ENCODE assay signal across 10 cellular contexts in the genomic region with DNA sequence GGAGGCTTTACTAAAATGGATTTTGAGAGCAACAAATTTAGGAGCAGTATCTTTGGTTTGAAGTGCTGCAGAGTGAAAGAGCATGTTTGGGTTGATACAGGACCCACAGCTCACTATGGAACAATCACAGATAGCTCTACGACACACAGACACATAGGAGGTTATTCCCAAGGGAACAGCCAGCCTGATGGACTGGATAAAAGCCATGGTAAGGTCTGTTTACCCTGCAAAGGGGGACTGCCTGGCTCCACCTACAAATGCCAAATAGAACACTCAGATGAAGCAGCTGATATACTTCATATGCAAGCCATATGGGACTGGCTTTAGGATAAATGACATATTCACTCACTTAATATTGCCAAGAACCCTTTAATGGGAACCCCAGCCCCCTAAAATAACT.
A peak's percentile ranks its signal among the peaks of the same experiment; 100 is the strongest.
DNase-seq lines count a peak whose midpoint lies in the region; ATAC-seq and TF ChIP-seq lines count a peak whose summit lies in the region.
"Had no signal": no experiment of that assay in that cellular context is flagged by ENCODE, and none has a peak within 500 bp of the region (broad histone marks: within the 10 kb centered on the region; RNA-seq: fewer than 3 reads in every experiment).

No MANE protein-coding gene starts in this region.

- POLR2A ChIA-PET in T-cell (lab: Charles Lee), result no interaction called here
- POLR2A ChIA-PET in naive thymus-derived CD8-positive, alpha-beta T cell (lab: Charles Lee), result interaction anchor here (0.6 to 1.5 kb wide), 3 partner anchors 24 to 333 kb away, joined by 3 to 4 read pairs (median 3); no protein-coding TSS in a partner anchor

- CTCF ChIA-PET in T-cell (lab: Charles Lee), result no interaction called here

- peaks cover 9 to 13% (median 9%) of the 10 kb centered on the region in 3 donors for H3K4me1 Mint-ChIP-seq in T-cell
- H3K4me1 Mint-ChIP-seq in naive thymus-derived CD8-positive, alpha-beta T cell, result peaks cover 5 to 18% (median 10%) of the 10 kb centered on the region in 4 donors

- H3K36me3 Mint-ChIP-seq in T-cell, result no peaks in the 10 kb centered on the region
- H3K36me3 Mint-ChIP-seq in naive thymus-derived CD8-positive, alpha-beta T cell, result no peaks in the 10 kb centered on the region

- peak overlapping the region in 2 of 3 donors; percentile 29 to 47 for H3K4me3 Mint-ChIP-seq in T-cell
- H3K4me3 Mint-ChIP-seq in naive thymus-derived CD8-positive, alpha-beta T cell, result peak overlapping the region in 6 of 10 donors; percentile 44 to 63 (median 52)

- no peaks in the 10 kb centered on the region for H3K9me3 Mint-ChIP-seq in T-cell
- H3K9me3 Mint-ChIP-seq in naive thymus-derived CD8-positive, alpha-beta T cell, result peaks cover 0 to 4% (median 0%) of the 10 kb centered on the region in 9 donors

- TF ChIP-seq CTCF in GM12865 (IDR thresholded peaks at IDR 0.05; ENCODE audit: insufficient read depth, low read depth, low read length, missing control alignments), result no peak

- no peaks in the 10 kb centered on the region for H3K27me3 Mint-ChIP-seq in T-cell
- H3K27me3 Mint-ChIP-seq in naive thymus-derived CD8-positive, alpha-beta T cell, result no peaks in the 10 kb centered on the region

- DNase-seq in GM12865 (ENCODE audit: low read depth) (no peak), T-cell (no peak), pons (ENCODE audit: low spot score) (no peak), T1000 (lab: John Stamatoyannopoulos, UW) (no peak)
- no peak for DNase-seq in naive thymus-derived CD8-positive, alpha-beta T cell
- DNase-seq: activated CD4-positive, CD25-positive, alpha-beta regulatory T cell treated with anti-CD3 and anti-CD28 coated beads, Interleukin-2, amount 50 U/mL, for 72 hours; amygdala; NCI-H1092 had no signal

- H3K4me3 ChIP-seq in GM12865 (ENCODE audit: low read depth, low read length), result peak overlapping the region; percentile 38

- ATAC-seq in HG02678 (IDR thresholded peaks at IDR 0.05; ENCODE audit: unreplicated experiment) (peak; percentile 27), T-cell (replicated peaks in 1 of 4) (no peak), HG03457 (IDR thresholded peaks at IDR 0.05; ENCODE audit: unreplicated experiment) (no peak)
- ATAC-seq in naive thymus-derived CD8-positive, alpha-beta T cell, result no peak

- peak overlapping the region; percentile 79 to 88 for H3K27ac Mint-ChIP-seq in T-cell
- peak overlapping the region; percentile 3 to 91 (median 82) for H3K27ac Mint-ChIP-seq in naive thymus-derived CD8-positive, alpha-beta T cell
